Comparison of ENCODE assay signal across 31 cellular contexts in genomic region chr5:160305319-160305718, GRCh38. TPM values are rescaled to one million over a fixed set of nuclear protein-coding genes. Genes with fewer than 3 reads are reported as not detected.
"Had no signal": no experiment of that assay in that cellular context is flagged by ENCODE, and none has a peak within 500 bp of the region (broad histone marks: within the 10 kb centered on the region; RNA-seq: fewer than 3 reads in every experiment).

No MANE protein-coding gene starts in this region.

- H3K4me3 Mint-ChIP-seq: activated B cell treated with CpG ODN at 0.5 μM for 24 hours; activated CD8-positive, alpha-beta memory T cell treated with anti-CD3 and anti-CD28 coated beads, Interleukin-2, amount 10 ng/mL, durations not matched to agents 7 days and 5 days; activated CD8-positive, alpha-beta T cell treated with anti-CD3 and anti-CD28 coated beads for 36 hours; activated naive CD4-positive, alpha-beta T cell treated with anti-CD3 and anti-CD28 coated beads, Interleukin-2, amount 10 ng/mL, durations not matched to agents 7 days and 5 days; activated naive CD8-positive, alpha-beta T cell treated with anti-CD3 and anti-CD28 coated beads, Interleukin-2, amount 10 ng/mL, durations not matched to agents 7 days and 5 days; activated T-cell treated with anti-CD3 and anti-CD28 coated beads, Interleukin-2, amount 50 U/mL, for 24 hours; activated T-cell treated with anti-CD3 and anti-CD28 coated beads, Interleukin-2, amount 50 U/mL, for 72 hours; central memory CD8-positive, alpha-beta T cell; dendritic cell treated with granulocyte-macrophage colony-stimulating factor and Interleukin-4, amounts not matched to agents 40 ng/mL and 50 ng/mL, for 4 days; T-helper 17 cell; T-helper 2 cell treated with Interferon-gamma antibody and Interleukin-4, amounts not matched to agents 5 μg/mL and 100 μg/mL, for 36 hours had no signal

- H3K9me3 Mint-ChIP-seq: activated B cell treated with CpG ODN at 0.5 μM for 24 hours; activated CD8-positive, alpha-beta T cell treated with anti-CD3 and anti-CD28 coated beads for 36 hours; activated naive CD4-positive, alpha-beta T cell treated with anti-CD3 and anti-CD28 coated beads, Interleukin-2, amount 10 ng/mL, durations not matched to agents 7 days and 5 days; activated naive CD4-positive, alpha-beta T cell treated with anti-CD3 and anti-CD28 coated beads, Interleukin-2, amount 50 U/mL, for 72 hours; activated naive CD8-positive, alpha-beta T cell treated with anti-CD3 and anti-CD28 coated beads, Interleukin-2, amount 10 ng/mL, durations not matched to agents 7 days and 5 days; activated T-cell treated with anti-CD3 and anti-CD28 coated beads, Interleukin-2, amount 50 U/mL, for 24 hours; activated T-cell treated with anti-CD3 and anti-CD28 coated beads, Interleukin-2, amount 50 U/mL, for 72 hours; central memory CD8-positive, alpha-beta T cell; dendritic cell treated with granulocyte-macrophage colony-stimulating factor and Interleukin-4, amounts not matched to agents 40 ng/mL and 50 ng/mL, for 4 days; T-helper 2 cell treated with Interferon-gamma antibody and Interleukin-4, amounts not matched to agents 5 μg/mL and 100 μg/mL, for 36 hours had no signal

- H3K27ac ChIP-seq: ascending aorta, brain microvascular endothelial cell, coronary artery, dorsolateral prefrontal cortex, esophagus squamous epithelium, heart left ventricle, WERI-Rb-1 had no signal

- DNase-seq: activated B cell treated with CpG ODN at 0.5 μM for 24 hours; activated CD4-positive, alpha-beta T cell treated with anti-CD3 and anti-CD28 coated beads for 48 hours; activated CD4-positive, alpha-beta T cell treated with anti-CD3 and anti-CD28 coated beads, Interleukin-2, amount 50 U/mL, for 1 hour; activated CD4-positive, alpha-beta T cell treated with anti-CD3 and anti-CD28 coated beads, Interleukin-2, amount 50 U/mL, for 48 hours; activated CD8-positive, alpha-beta memory T cell treated with anti-CD3 and anti-CD28 coated beads, Interleukin-2, amount 10 ng/mL, durations not matched to agents 7 days and 5 days; activated CD8-positive, alpha-beta memory T cell treated with anti-CD3 and anti-CD28 coated beads, Interleukin-2, amount 50 U/mL, for 4 hours; activated CD8-positive, alpha-beta T cell treated with anti-CD3 and anti-CD28 coated beads for 36 hours; activated gamma-delta T cell; activated naive CD4-positive, alpha-beta T cell; activated naive CD4-positive, alpha-beta T cell treated with anti-CD3 and anti-CD28 coated beads, Interleukin-2, amount 10 ng/mL, durations not matched to agents 7 days and 5 days; activated naive CD8-positive, alpha-beta T cell treated with anti-CD3 and anti-CD28 coated beads, Interleukin-2, amount 10 ng/mL, durations not matched to agents 7 days and 5 days; activated T-cell treated with anti-CD3 and anti-CD28 coated beads for 4 hours; activated T-cell treated with anti-CD3 and anti-CD28 coated beads, Interleukin-2, amount 50 U/mL, for 24 hours; activated T-cell treated with anti-CD3 and anti-CD28 coated beads, Interleukin-2, amount 50 U/mL, for 72 hours; dorsolateral prefrontal cortex; effector memory CD4-positive, alpha-beta T cell; esophagus squamous epithelium; heart left ventricle; T-helper 1 cell; T-helper 17 cell; T1000; WERI-Rb-1 had no signal

- H3K4me1 Mint-ChIP-seq: activated B cell treated with CpG ODN at 0.5 μM for 24 hours; activated CD8-positive, alpha-beta memory T cell treated with anti-CD3 and anti-CD28 coated beads, Interleukin-2, amount 10 ng/mL, durations not matched to agents 7 days and 5 days; activated naive CD4-positive, alpha-beta T cell treated with anti-CD3 and anti-CD28 coated beads, Interleukin-2, amount 10 ng/mL, durations not matched to agents 7 days and 5 days; activated naive CD8-positive, alpha-beta T cell treated with anti-CD3 and anti-CD28 coated beads, Interleukin-2, amount 10 ng/mL, durations not matched to agents 7 days and 5 days; central memory CD8-positive, alpha-beta T cell; T-helper 17 cell had no signal

- H3K4me3 ChIP-seq: ascending aorta, coronary artery, dorsolateral prefrontal cortex, esophagus squamous epithelium, heart left ventricle had no signal

- H3K36me3 Mint-ChIP-seq: activated CD8-positive, alpha-beta memory T cell treated with anti-CD3 and anti-CD28 coated beads, Interleukin-2, amount 10 ng/mL, durations not matched to agents 7 days and 5 days; activated naive CD4-positive, alpha-beta T cell treated with anti-CD3 and anti-CD28 coated beads, Interleukin-2, amount 10 ng/mL, durations not matched to agents 7 days and 5 days; activated naive CD4-positive, alpha-beta T cell treated with anti-CD3 and anti-CD28 coated beads, Interleukin-2, amount 50 U/mL, for 72 hours; activated naive CD8-positive, alpha-beta T cell treated with anti-CD3 and anti-CD28 coated beads, Interleukin-2, amount 10 ng/mL, durations not matched to agents 7 days and 5 days had no signal

- H3K4me1 ChIP-seq: ascending aorta, esophagus squamous epithelium had no signal

- H3K27me3 ChIP-seq: ascending aorta, brain microvascular endothelial cell, dorsolateral prefrontal cortex had no signal

- H3K36me3 ChIP-seq: esophagus squamous epithelium had no signal

- ATAC-seq: activated CD4-positive, CD25-positive, alpha-beta regulatory T cell treated with anti-CD3 and anti-CD28 coated beads, Interleukin-2, amount 50 U/mL, for 24 hours; activated CD8-positive, alpha-beta memory T cell treated with anti-CD3 and anti-CD28 coated beads, Interleukin-2, amount 10 ng/mL, durations not matched to agents 7 days and 5 days; activated CD8-positive, alpha-beta T cell treated with anti-CD3 and anti-CD28 coated beads for 36 hours; activated naive CD4-positive, alpha-beta T cell treated with anti-CD3 and anti-CD28 coated beads, Interleukin-2, amount 50 U/mL, for 72 hours; activated T-cell treated with anti-CD3 and anti-CD28 coated beads, Interleukin-2, amount 50 U/mL, for 72 hours; heart left ventricle; T-helper 17 cell had no signal

- H3K9me3 ChIP-seq: ascending aorta, esophagus squamous epithelium, heart left ventricle had no signal

- H3K27ac Mint-ChIP-seq: activated B cell treated with CpG ODN at 0.5 μM for 24 hours; activated CD8-positive, alpha-beta memory T cell treated with anti-CD3 and anti-CD28 coated beads, Interleukin-2, amount 10 ng/mL, durations not matched to agents 7 days and 5 days; activated CD8-positive, alpha-beta T cell treated with anti-CD3 and anti-CD28 coated beads for 36 hours; activated naive CD4-positive, alpha-beta T cell treated with anti-CD3 and anti-CD28 coated beads, Interleukin-2, amount 10 ng/mL, durations not matched to agents 7 days and 5 days; activated naive CD4-positive, alpha-beta T cell treated with anti-CD3 and anti-CD28 coated beads, Interleukin-2, amount 50 U/mL, for 72 hours; activated naive CD8-positive, alpha-beta T cell treated with anti-CD3 and anti-CD28 coated beads, Interleukin-2, amount 10 ng/mL, durations not matched to agents 7 days and 5 days; activated T-cell treated with anti-CD3 and anti-CD28 coated beads, Interleukin-2, amount 50 U/mL, for 24 hours; activated T-cell treated with anti-CD3 and anti-CD28 coated beads, Interleukin-2, amount 50 U/mL, for 72 hours; dendritic cell treated with granulocyte-macrophage colony-stimulating factor and Interleukin-4, amounts not matched to agents 40 ng/mL and 50 ng/mL, for 4 days; T-helper 17 cell; T-helper 2 cell treated with Interferon-gamma antibody and Interleukin-4, amounts not matched to agents 5 μg/mL and 100 μg/mL, for 36 hours had no signal

RNA-seq across cellular contexts. Expression of gene CCNJL, which starts 7.0 kb away (rescaled TPM):
- total RNA-seq: activated CD8-positive, alpha-beta T cell treated with anti-CD3 and anti-CD28 coated beads for 36 hours; activated T-cell treated with anti-CD3 and anti-CD28 coated beads, Interleukin-2, amount 50 U/mL, for 72 hours; ascending aorta; fibroblast of lung had no signal
